17 cellular contexts compared by ENCODE assay signal in the genomic region with DNA sequence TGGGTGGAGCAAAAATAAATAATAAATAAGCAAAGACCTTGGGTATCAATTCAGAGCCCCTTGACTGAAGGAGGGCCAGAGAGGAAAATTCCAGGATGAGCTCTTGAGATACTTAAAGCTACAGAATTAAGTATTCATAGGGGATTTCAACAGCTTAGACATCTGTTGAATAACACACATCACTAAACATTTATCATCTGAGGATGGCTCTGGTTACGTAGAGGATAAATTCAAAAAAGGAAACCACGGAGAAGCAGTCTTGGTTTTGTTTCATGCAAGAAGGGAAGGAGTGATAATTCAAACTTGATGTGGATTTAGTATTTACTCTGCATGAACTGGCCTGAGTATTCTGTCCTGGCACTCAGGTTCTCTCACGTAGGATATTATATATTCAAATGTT.
"Had no signal": no experiment of that assay in that cellular context is flagged by ENCODE, and none has a peak within 500 bp of the region (broad histone marks: within the 10 kb centered on the region; RNA-seq: fewer than 3 reads in every experiment).

No MANE protein-coding gene starts in this region.

- H3K36me3 ChIP-seq: adrenal gland had no signal

- H3K27me3 Mint-ChIP-seq: activated CD4-positive, alpha-beta T cell treated with anti-CD3 and anti-CD28 coated beads, Interleukin-2, amount 10 ng/mL, durations not matched to agents 7 days and 5 days; activated naive CD4-positive, alpha-beta T cell treated with anti-CD3 and anti-CD28 coated beads, Interleukin-2, amount 10 ng/mL, durations not matched to agents 7 days and 5 days; brain; dendritic cell treated with granulocyte-macrophage colony-stimulating factor and Interleukin-4, amounts not matched to agents 40 ng/mL and 50 ng/mL, for 4 days; effector memory CD8-positive, alpha-beta T cell; natural killer cell treated with Interleukin-12 subunit alpha and Interleukin-12 subunit beta and Interleukin-15 and Interleukin-18, amount 100 ng/mL, for 72 hours; T-helper 17 cell had no signal

- H3K4me3 Mint-ChIP-seq: activated CD4-positive, alpha-beta T cell treated with anti-CD3 and anti-CD28 coated beads, Interleukin-2, amount 10 ng/mL, durations not matched to agents 7 days and 5 days; activated naive CD4-positive, alpha-beta T cell treated with anti-CD3 and anti-CD28 coated beads, Interleukin-2, amount 10 ng/mL, durations not matched to agents 7 days and 5 days; brain; dendritic cell treated with granulocyte-macrophage colony-stimulating factor and Interleukin-4, amounts not matched to agents 40 ng/mL and 50 ng/mL, for 4 days; effector memory CD8-positive, alpha-beta T cell; natural killer cell treated with Interleukin-12 subunit alpha and Interleukin-12 subunit beta and Interleukin-15 and Interleukin-18, amount 100 ng/mL, for 72 hours; T-helper 17 cell had no signal

- H3K9me3 Mint-ChIP-seq: activated CD4-positive, alpha-beta T cell treated with anti-CD3 and anti-CD28 coated beads, Interleukin-2, amount 10 ng/mL, durations not matched to agents 7 days and 5 days; activated T-helper 2 cell treated with anti-CD3 and anti-CD28 coated beads, Interferon-gamma antibody, Interleukin-2, Interleukin-4, amounts not matched to agents 10 μg/mL and 5 μg/mL and 100 μg/mL, durations not matched to agents 14 hours and 24 hours and 36 hours; brain; dendritic cell treated with granulocyte-macrophage colony-stimulating factor and Interleukin-4, amounts not matched to agents 40 ng/mL and 50 ng/mL, for 4 days; natural killer cell treated with Interleukin-12 subunit alpha and Interleukin-12 subunit beta and Interleukin-15 and Interleukin-18, amount 100 ng/mL, for 72 hours had no signal

- DNase-seq: activated CD4-positive, alpha-beta T cell treated with anti-CD3 and anti-CD28 coated beads, Interleukin-2, amount 10 ng/mL, durations not matched to agents 7 days and 5 days; activated CD4-positive, CD25-positive, alpha-beta regulatory T cell; activated naive CD4-positive, alpha-beta T cell treated with anti-CD3 and anti-CD28 coated beads, Interleukin-2, amount 10 ng/mL, durations not matched to agents 7 days and 5 days; activated T-cell treated with anti-CD3 and anti-CD28 coated beads for 4 hours; adrenal gland; effector memory CD8-positive, alpha-beta T cell; left colon; occipital lobe; psoas muscle; stimulated activated CD4-positive, alpha-beta T cell treated with anti-CD3 and anti-CD28 coated beads, Interleukin-12 subunit alpha, Interleukin-12 subunit beta, amount 100 ng/mL, for 4 hours; stimulated activated naive CD4-positive, alpha-beta T cell treated with Interleukin-2 at 50 U/mL for 16 hours; T-helper 17 cell had no signal

- H3K36me3 Mint-ChIP-seq: activated naive CD4-positive, alpha-beta T cell treated with anti-CD3 and anti-CD28 coated beads, Interleukin-2, amount 10 ng/mL, durations not matched to agents 7 days and 5 days; brain; natural killer cell treated with Interleukin-12 subunit alpha and Interleukin-12 subunit beta and Interleukin-15 and Interleukin-18, amount 100 ng/mL, for 72 hours had no signal

- H3K27ac Mint-ChIP-seq: activated CD4-positive, alpha-beta T cell treated with anti-CD3 and anti-CD28 coated beads, Interleukin-2, amount 10 ng/mL, durations not matched to agents 7 days and 5 days; activated naive CD4-positive, alpha-beta T cell treated with anti-CD3 and anti-CD28 coated beads, Interleukin-2, amount 10 ng/mL, durations not matched to agents 7 days and 5 days; activated T-helper 2 cell treated with anti-CD3 and anti-CD28 coated beads, Interferon-gamma antibody, Interleukin-2, Interleukin-4, amounts not matched to agents 10 μg/mL and 5 μg/mL and 100 μg/mL, durations not matched to agents 14 hours and 24 hours and 36 hours; dendritic cell treated with granulocyte-macrophage colony-stimulating factor and Interleukin-4, amounts not matched to agents 40 ng/mL and 50 ng/mL, for 4 days; effector memory CD8-positive, alpha-beta T cell; natural killer cell treated with Interleukin-12 subunit alpha and Interleukin-12 subunit beta and Interleukin-15 and Interleukin-18, amount 100 ng/mL, for 72 hours; T-helper 17 cell had no signal

- ATAC-seq: effector memory CD8-positive, alpha-beta T cell; left colon; natural killer cell treated with Interleukin-12 subunit alpha and Interleukin-12 subunit beta and Interleukin-15 and Interleukin-18, amount 100 ng/mL, for 72 hours; psoas muscle; sciatic nerve; T-helper 17 cell had no signal

- H3K27ac ChIP-seq: adrenal gland had no signal

- H3K9me3 ChIP-seq: adrenal gland, psoas muscle had no signal

- H3K4me1 Mint-ChIP-seq: activated CD4-positive, alpha-beta T cell treated with anti-CD3 and anti-CD28 coated beads, Interleukin-2, amount 10 ng/mL, durations not matched to agents 7 days and 5 days; activated naive CD4-positive, alpha-beta T cell treated with anti-CD3 and anti-CD28 coated beads, Interleukin-2, amount 10 ng/mL, durations not matched to agents 7 days and 5 days; T-helper 17 cell had no signal

- H3K27me3 ChIP-seq: adrenal gland had no signal

- H3K4me3 ChIP-seq: adrenal gland, psoas muscle had no signal
